11 cellular contexts compared by ENCODE assay signal in the genomic region with DNA sequence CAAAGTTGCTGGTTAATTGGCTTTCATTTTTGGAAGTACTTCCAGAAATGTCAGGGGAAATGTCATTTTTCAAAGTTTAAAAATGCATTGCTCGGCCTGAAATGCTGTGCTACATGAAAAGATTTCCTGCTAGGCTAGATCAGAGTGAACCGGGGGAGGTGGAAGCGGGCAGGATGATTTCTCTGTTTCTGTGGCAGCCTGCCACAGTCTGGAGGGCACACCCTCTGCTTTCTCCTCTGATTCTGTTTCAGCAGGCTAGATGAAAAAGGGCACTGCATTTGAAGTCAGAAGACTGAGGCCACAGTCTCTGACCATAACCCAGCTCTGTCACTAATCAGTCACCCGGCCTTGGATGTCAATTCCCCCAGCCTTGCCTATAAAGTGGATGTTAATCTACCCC. TPM values are rescaled to one million over a fixed set of nuclear protein-coding genes. Genes with fewer than 3 reads are reported as not detected.
DNase-seq lines count a peak whose midpoint lies in the region; ATAC-seq and TF ChIP-seq lines count a peak whose summit lies in the region.
"Had no signal": no experiment of that assay in that cellular context is flagged by ENCODE, and none has a peak within 500 bp of the region (broad histone marks: within the 10 kb centered on the region; RNA-seq: fewer than 3 reads in every experiment).

No MANE protein-coding gene starts in this region.

- TF ChIP-seq CTCF in GM23338 (conservative IDR thresholded peaks at IDR 0.05; ENCODE audit: low read depth in 2 of 2) = no peak
- TF ChIP-seq CTCF in colonic mucosa (IDR thresholded peaks at IDR 0.05) = no peak
- no peak for TF ChIP-seq CTCF in omental fat pad (IDR thresholded peaks at IDR 0.05)
- TF ChIP-seq CTCF in progenitor cell of endocrine pancreas (IDR thresholded peaks at IDR 0.05; ENCODE audit: unreplicated experiment) = no peak

- no peak overlapping the region for H3K4me2 ChIP-seq in GM23338

- no peak overlapping the region for H3K9ac ChIP-seq in colonic mucosa (ENCODE audit: low read depth in 2 of 2, low read length in 2 of 2)

- no peaks in the 10 kb centered on the region for H4K20me1 ChIP-seq in GM23338 (replicated peaks; ENCODE audit: insufficient read depth)

- peak overlapping the region in 1 of 3 donors; percentile 18 for H3K27ac Mint-ChIP-seq in CD4-positive, CD25-positive, alpha-beta regulatory T cell
- H3K27ac Mint-ChIP-seq in GM23338 (no peak overlapping the region), progenitor cell of endocrine pancreas (no peak overlapping the region)

- intact Hi-C loops in colonic mucosa (cut with DNase I) = loop anchor here (5.0 kb wide), 1 partner anchor 201 kb away; no protein-coding TSS in a partner anchor

- H3K4me1 ChIP-seq in CD4-positive, CD25-positive, alpha-beta regulatory T cell (ENCODE audit: control insufficient read depth, insufficient read depth, low read length, poor library complexity, severe bottlenecking) = no peaks in the 10 kb centered on the region
- H3K4me1 ChIP-seq in GM23338 (ENCODE audit: insufficient read depth) (no peaks in the 10 kb centered on the region), colonic mucosa (no peaks in the 10 kb centered on the region)
- H3K4me1 ChIP-seq: gastrocnemius medialis had no signal

- H3K9me3 ChIP-seq in CD4-positive, CD25-positive, alpha-beta regulatory T cell (ENCODE audit: control insufficient read depth in 2 of 2, low read length in 2 of 2) = no peaks in the 10 kb centered on the region
- H3K9me3 ChIP-seq in colonic mucosa = no peaks in the 10 kb centered on the region
- H3K9me3 ChIP-seq: gastrocnemius medialis had no signal

- no peaks in the 10 kb centered on the region for H3K79me2 ChIP-seq in GM23338 (replicated peaks; ENCODE audit: insufficient read depth)

- H3K27ac ChIP-seq in CD4-positive, CD25-positive, alpha-beta regulatory T cell (ENCODE audit: insufficient read depth, low read length, poor library complexity, severe bottlenecking) = no peak overlapping the region
- H3K27ac ChIP-seq in GM23338 (ENCODE audit: low read depth) = no peak overlapping the region
- no peak overlapping the region for H3K27ac ChIP-seq in colonic mucosa
- H3K27ac ChIP-seq: gastrocnemius medialis had no signal

- ATAC-seq in CD4-positive, CD25-positive, alpha-beta regulatory T cell (ENCODE audit: low read depth in 2 of 2) = peak; percentile 43 to 50
- ATAC-seq in GM23338 = no peak
- peak; percentile 96 for ATAC-seq in omental fat pad (ENCODE audit: low FRiP score)
- ATAC-seq in GM19035 (IDR thresholded peaks at IDR 0.05; ENCODE audit: unreplicated experiment) = no peak
- no peak for ATAC-seq in GM18505 (IDR thresholded peaks at IDR 0.05; ENCODE audit: unreplicated experiment)
- ATAC-seq: gastrocnemius medialis had no signal

- H3K4me3 ChIP-seq in CD4-positive, CD25-positive, alpha-beta regulatory T cell (ENCODE audit: low read depth, low read length) = no peak overlapping the region
- H3K4me3 ChIP-seq in GM23338 (no peak overlapping the region), colonic mucosa (no peak overlapping the region)
- H3K4me3 ChIP-seq: gastrocnemius medialis had no signal

- no peaks in the 10 kb centered on the region for H3F3A ChIP-seq in GM23338 (replicated peaks; ENCODE audit: low read depth)

- H3K36me3 Mint-ChIP-seq in CD4-positive, CD25-positive, alpha-beta regulatory T cell = no peaks in the 10 kb centered on the region
- H3K36me3 Mint-ChIP-seq in GM23338 (ENCODE audit: low read depth) (no peaks in the 10 kb centered on the region), progenitor cell of endocrine pancreas (ENCODE audit: insufficient read depth) (no peaks in the 10 kb centered on the region)

- no peaks in the 10 kb centered on the region for H3K9me2 ChIP-seq in GM23338 (ENCODE audit: insufficient read depth)

- no peaks in the 10 kb centered on the region for H3K36me3 ChIP-seq in CD4-positive, CD25-positive, alpha-beta regulatory T cell (ENCODE audit: control insufficient read depth, insufficient read depth, low read length)
- H3K36me3 ChIP-seq in GM23338 (ENCODE audit: insufficient read depth) (no peaks in the 10 kb centered on the region), colonic mucosa (no peaks in the 10 kb centered on the region)
- H3K36me3 ChIP-seq: gastrocnemius medialis had no signal

- no peaks in the 10 kb centered on the region for H3K9me3 Mint-ChIP-seq in CD4-positive, CD25-positive, alpha-beta regulatory T cell
- no peaks in the 10 kb centered on the region for H3K9me3 Mint-ChIP-seq in GM23338
- H3K9me3 Mint-ChIP-seq in progenitor cell of endocrine pancreas (ENCODE audit: low read depth) = no peaks in the 10 kb centered on the region

- peaks cover 6% of the 10 kb centered on the region for H3K27me3 ChIP-seq in CD4-positive, CD25-positive, alpha-beta regulatory T cell (ENCODE audit: control insufficient read depth, insufficient read depth, low read length)
- H3K27me3 ChIP-seq in GM23338 (ENCODE audit: insufficient read depth) (no peaks in the 10 kb centered on the region), colonic mucosa (no peaks in the 10 kb centered on the region)
- H3K27me3 ChIP-seq: gastrocnemius medialis had no signal

- peak in 1 of 3 donors; percentile 20 for DNase-seq in CD4-positive, CD25-positive, alpha-beta regulatory T cell
- DNase-seq in GM23338 (ENCODE audit: low spot score) = no peak
- peak; percentile 29 for DNase-seq in colonic mucosa
- DNase-seq in omental fat pad (ENCODE audit: low spot score) = no peak
- no peak for DNase-seq in progenitor cell of endocrine pancreas (ENCODE audit: low spot score, unreplicated experiment)
- DNase-seq: gastrocnemius medialis, NCI-H446 treated with DMSO at 0.1 percent for 48 hours had no signal

- no peak for TF ChIP-seq POLR2A in GM18505 (IDR thresholded peaks at IDR 0.05; ENCODE audit: borderline replicate concordance, extremely low read depth, insufficient read depth, insufficient read length)

- H3K4me1 Mint-ChIP-seq in CD4-positive, CD25-positive, alpha-beta regulatory T cell = peaks cover 4 to 13% (median 7%) of the 10 kb centered on the region in 4 donors
- H3K4me1 Mint-ChIP-seq in GM23338 (peaks cover 6% of the 10 kb centered on the region; the same call in 2 of the 3 replicates), progenitor cell of endocrine pancreas (ENCODE audit: low read depth) (no peaks in the 10 kb centered on the region)

- H3K27me3 Mint-ChIP-seq in CD4-positive, CD25-positive, alpha-beta regulatory T cell = peaks cover 28% of the 10 kb centered on the region
- peaks cover 3% of the 10 kb centered on the region for H3K27me3 Mint-ChIP-seq in GM23338 (ENCODE audit: insufficient read depth, low read depth, poor library complexity)
- H3K27me3 Mint-ChIP-seq in progenitor cell of endocrine pancreas = peaks cover 12% of the 10 kb centered on the region

- H3K4me3 Mint-ChIP-seq in CD4-positive, CD25-positive, alpha-beta regulatory T cell = no peak overlapping the region
- H3K4me3 Mint-ChIP-seq in GM23338 = no peak overlapping the region
- no peak overlapping the region for H3K4me3 Mint-ChIP-seq in progenitor cell of endocrine pancreas (ENCODE audit: low read depth)

- 0 out of 2 replicates have a peak overlapping the region, but pooled peaks have one; percentile 34 for H2AFZ ChIP-seq in GM23338

TF ChIP-seq in GM23338, 12 proteins besides CTCF, POLR2A, EP300 and RAD21 (continues in another document):
- no peak for TF ChIP-seq JUNB (IDR thresholded peaks at IDR 0.05; ENCODE audit: unreplicated experiment)
- no peak for TF ChIP-seq ZNF331 (CRISPR knock-in tag; IDR thresholded peaks at IDR 0.05; ENCODE audit: low read depth)
- TF ChIP-seq EZH2 (IDR thresholded peaks at IDR 0.05; ENCODE audit: low read depth, unreplicated experiment) = no peak
- TF ChIP-seq, protein P1, sequence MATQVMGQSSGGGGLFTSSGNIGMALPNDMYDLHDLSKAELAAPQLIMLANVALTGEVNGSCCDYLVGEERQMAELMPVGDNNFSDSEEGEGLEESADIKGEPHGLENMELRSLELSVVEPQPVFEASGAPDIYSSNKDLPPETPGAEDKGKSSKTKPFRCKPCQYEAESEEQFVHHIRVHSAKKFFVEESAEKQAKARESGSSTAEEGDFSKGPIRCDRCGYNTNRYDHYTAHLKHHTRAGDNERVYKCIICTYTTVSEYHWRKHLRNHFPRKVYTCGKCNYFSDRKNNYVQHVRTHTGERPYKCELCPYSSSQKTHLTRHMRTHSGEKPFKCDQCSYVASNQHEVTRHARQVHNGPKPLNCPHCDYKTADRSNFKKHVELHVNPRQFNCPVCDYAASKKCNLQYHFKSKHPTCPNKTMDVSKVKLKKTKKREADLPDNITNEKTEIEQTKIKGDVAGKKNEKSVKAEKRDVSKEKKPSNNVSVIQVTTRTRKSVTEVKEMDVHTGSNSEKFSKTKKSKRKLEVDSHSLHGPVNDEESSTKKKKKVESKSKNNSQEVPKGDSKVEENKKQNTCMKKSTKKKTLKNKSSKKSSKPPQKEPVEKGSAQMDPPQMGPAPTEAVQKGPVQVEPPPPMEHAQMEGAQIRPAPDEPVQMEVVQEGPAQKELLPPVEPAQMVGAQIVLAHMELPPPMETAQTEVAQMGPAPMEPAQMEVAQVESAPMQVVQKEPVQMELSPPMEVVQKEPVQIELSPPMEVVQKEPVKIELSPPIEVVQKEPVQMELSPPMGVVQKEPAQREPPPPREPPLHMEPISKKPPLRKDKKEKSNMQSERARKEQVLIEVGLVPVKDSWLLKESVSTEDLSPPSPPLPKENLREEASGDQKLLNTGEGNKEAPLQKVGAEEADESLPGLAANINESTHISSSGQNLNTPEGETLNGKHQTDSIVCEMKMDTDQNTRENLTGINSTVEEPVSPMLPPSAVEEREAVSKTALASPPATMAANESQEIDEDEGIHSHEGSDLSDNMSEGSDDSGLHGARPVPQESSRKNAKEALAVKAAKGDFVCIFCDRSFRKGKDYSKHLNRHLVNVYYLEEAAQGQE (IDR thresholded peaks at IDR 0.05; ENCODE audit: unreplicated experiment) = no peak
- TF ChIP-seq NANOG (IDR thresholded peaks at IDR 0.05; ENCODE audit: borderline replicate concordance) = no peak
- no peak for TF ChIP-seq CREB1 (CRISPR knock-in tag; IDR thresholded peaks at IDR 0.05; ENCODE audit: low read depth)
- TF ChIP-seq EZH2phosphoT487 (IDR thresholded peaks at IDR 0.05; ENCODE audit: unreplicated experiment) = no peak
- no peak for TF ChIP-seq STAT1 (IDR thresholded peaks at IDR 0.05; ENCODE audit: unreplicated experiment)
- no peak for TF ChIP-seq POLR2AphosphoS5 (IDR thresholded peaks at IDR 0.05; ENCODE audit: low read depth)

RNA-seq across cellular contexts. Expression of a gene that starts 56.0 kb away (rescaled TPM):
- total RNA-seq in CD4-positive, CD25-positive, alpha-beta regulatory T cell = not detected
- not detected for polyA plus RNA-seq in CD4-positive, CD25-positive, alpha-beta regulatory T cell
- total RNA-seq in GM23338 (2014; rRNA removed; shearing (Covaris generic)) = 1.6 and 2.1 TPM in 2 replicates
- polyA plus RNA-seq in GM23338 (2016; fragmentation: Nextera tagmentation; extraction: Ambion mirVana) = 0.87 and 1.1 TPM in 2 replicates
- total RNA-seq in colonic mucosa (not detected), omental fat pad (10 to 100 TPM in 3 of 4 donors, not detected in 1; 17.1 to 20.2 (median 20.2) TPM), progenitor cell of endocrine pancreas (0.74 and 3.3 TPM in 2 replicates)
- total RNA-seq: gastrocnemius medialis, HT1080, temporal lobe had no signal

Comparison
In these comparisons a context has a peak if more than half of its experiments do, and no peak if none do; other contexts are left out.
1. ATAC-seq: peak in CD4-positive, CD25-positive, alpha-beta regulatory T cell (2 of 2) and omental fat pad (single experiment); none in GM23338 (single experiment), GM19035 (single experiment) and GM18505 (single experiment).